Comparison of ENCODE assay signal across 8 cellular contexts in the genomic region with DNA sequence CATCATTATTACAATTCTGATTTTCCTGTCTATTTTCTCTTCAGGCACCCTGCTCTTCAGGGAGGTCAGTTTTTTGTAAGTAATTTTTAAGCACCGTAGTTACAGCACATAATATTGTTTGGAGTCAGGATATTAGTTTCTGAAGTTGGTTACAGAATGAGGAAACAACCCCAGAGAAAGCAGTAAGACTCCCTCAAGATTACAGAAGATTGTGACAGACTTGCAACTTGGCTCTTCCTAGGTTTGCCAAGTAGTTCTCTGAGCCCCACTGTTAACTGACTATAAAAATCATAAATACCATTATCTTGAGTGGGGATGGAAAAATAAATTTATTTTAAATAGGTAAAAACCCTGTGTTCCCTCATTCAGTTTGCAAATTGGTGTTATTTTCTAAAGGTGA. TPM values are rescaled to one million over a fixed set of nuclear protein-coding genes. Genes with fewer than 3 reads are reported as not detected.
A peak's percentile ranks its signal among the peaks of the same experiment; 100 is the strongest.
DNase-seq lines count a peak whose midpoint lies in the region; ATAC-seq and TF ChIP-seq lines count a peak whose summit lies in the region.

No MANE protein-coding gene starts in this region.

- H3K4me1 Mint-ChIP-seq in activated CD8-positive, alpha-beta memory T cell treated with anti-CD3 and anti-CD28 coated beads, Interleukin-2, amount 10 ng/mL, durations not matched to agents 7 days and 5 days = peaks cover 63% of the 10 kb centered on the region
- H3K4me1 Mint-ChIP-seq in activated CD8-positive, alpha-beta T cell treated with anti-CD3 and anti-CD28 coated beads for 36 hours (ENCODE audit: low read depth) = peaks cover 55% of the 10 kb centered on the region

- peaks cover 29% of the 10 kb centered on the region for H3K36me3 Mint-ChIP-seq in activated CD8-positive, alpha-beta memory T cell treated with anti-CD3 and anti-CD28 coated beads, Interleukin-2, amount 10 ng/mL, durations not matched to agents 7 days and 5 days
- peaks cover 23% of the 10 kb centered on the region for H3K36me3 Mint-ChIP-seq in activated CD8-positive, alpha-beta T cell treated with anti-CD3 and anti-CD28 coated beads for 36 hours (ENCODE audit: low read depth)

- no peaks in the 10 kb centered on the region for H3K9me3 Mint-ChIP-seq in activated CD8-positive, alpha-beta memory T cell treated with anti-CD3 and anti-CD28 coated beads, Interleukin-2, amount 10 ng/mL, durations not matched to agents 7 days and 5 days (ENCODE audit: low read depth)
- peaks cover 3% of the 10 kb centered on the region for H3K9me3 Mint-ChIP-seq in activated CD8-positive, alpha-beta T cell treated with anti-CD3 and anti-CD28 coated beads for 36 hours

- H3K27me3 Mint-ChIP-seq in activated CD8-positive, alpha-beta memory T cell treated with anti-CD3 and anti-CD28 coated beads, Interleukin-2, amount 10 ng/mL, durations not matched to agents 7 days and 5 days = no peaks in the 10 kb centered on the region
- H3K27me3 Mint-ChIP-seq in activated CD8-positive, alpha-beta T cell treated with anti-CD3 and anti-CD28 coated beads for 36 hours = no peaks in the 10 kb centered on the region

- peaks cover 21 to 43% of the 10 kb centered on the region in 2 donors for H3K4me1 ChIP-seq in thoracic aorta (ENCODE audit: control insufficient read depth in 1 of 2, low read depth in 2 of 2)

- H3K27ac Mint-ChIP-seq in activated CD8-positive, alpha-beta memory T cell treated with anti-CD3 and anti-CD28 coated beads, Interleukin-2, amount 10 ng/mL, durations not matched to agents 7 days and 5 days = peak overlapping the region; percentile 95
- H3K27ac Mint-ChIP-seq in activated CD8-positive, alpha-beta T cell treated with anti-CD3 and anti-CD28 coated beads for 36 hours = peak overlapping the region; percentile 88

- intact Hi-C loops in activated CD8-positive, alpha-beta T cell treated with anti-CD3 and anti-CD28 coated beads for 36 hours (cut with micrococcal nuclease) = loop anchor here (5.0 kb wide), 1 partner anchor 169 kb away; a partner anchor contains a TSS

- H3K4me3 ChIP-seq in iPS-18c (ENCODE audit: insufficient read depth, low read depth, low read length) = peak overlapping the region; percentile 90
- H3K4me3 ChIP-seq in thoracic aorta = peak overlapping the region; percentile 79

- no peak for TF ChIP-seq CTCF in activated CD8-positive, alpha-beta T cell treated with anti-CD3 and anti-CD28 coated beads for 36 hours (IDR thresholded peaks at IDR 0.05)
- no peak for TF ChIP-seq CTCF in thoracic aorta (IDR thresholded peaks at IDR 0.05)

- no peaks in the 10 kb centered on the region for H3K9me3 ChIP-seq in iPS-18c (ENCODE audit: control insufficient read depth, insufficient read depth, low read length)
- no peaks in the 10 kb centered on the region for H3K9me3 ChIP-seq in thoracic aorta

- POLR2A ChIA-PET in activated CD8-positive, alpha-beta T cell treated with anti-CD3 and anti-CD28 coated beads for 36 hours (lab: Charles Lee) = no interaction called here

- CTCF ChIA-PET in activated CD8-positive, alpha-beta memory T cell treated with anti-CD3 and anti-CD28 coated beads, Interleukin-2, amount 10 ng/mL, durations not matched to agents 7 days and 5 days (lab: Charles Lee) = interaction anchor here (1.2 kb wide), 1 partner anchor 12 kb away, joined by 3 read pairs; no protein-coding TSS in a partner anchor
- CTCF ChIA-PET in activated CD8-positive, alpha-beta T cell treated with anti-CD3 and anti-CD28 coated beads for 36 hours (lab: Charles Lee) = no interaction called here

- H3K36me3 ChIP-seq in thoracic aorta = no peaks in the 10 kb centered on the region

- no peak overlapping the region for H3K27ac ChIP-seq in thoracic aorta

- H3K27me3 ChIP-seq in thoracic aorta (replicated peaks; ENCODE audit: insufficient read depth) = no peaks in the 10 kb centered on the region

- no peak for DNase-seq in activated CD8-positive, alpha-beta memory T cell treated with anti-CD3 and anti-CD28 coated beads, Interleukin-2, amount 10 ng/mL, durations not matched to agents 7 days and 5 days
- no peak for DNase-seq in activated CD8-positive, alpha-beta memory T cell treated with anti-CD3 and anti-CD28 coated beads for 24 hours
- DNase-seq in activated CD8-positive, alpha-beta T cell treated with anti-CD3 and anti-CD28 coated beads for 36 hours = no peak
- DNase-seq in thoracic aorta (ENCODE audit: low spot score) (no peak), globus pallidus (ENCODE audit: low spot score) (no peak)

- ATAC-seq in activated CD8-positive, alpha-beta memory T cell treated with anti-CD3 and anti-CD28 coated beads, Interleukin-2, amount 10 ng/mL, durations not matched to agents 7 days and 5 days = no peak
- no peak for ATAC-seq in activated CD8-positive, alpha-beta T cell treated with anti-CD3 and anti-CD28 coated beads for 36 hours
- ATAC-seq in thoracic aorta (ENCODE audit: insufficient number of reproducible peaks, low FRiP score, low read depth) (no peak), GM18909 (IDR thresholded peaks at IDR 0.05; ENCODE audit: poor library complexity, unreplicated experiment) (no peak), GM21367 (IDR thresholded peaks at IDR 0.05; ENCODE audit: unreplicated experiment) (no peak)

- peak overlapping the region; percentile 98 for H3K4me3 Mint-ChIP-seq in activated CD8-positive, alpha-beta memory T cell treated with anti-CD3 and anti-CD28 coated beads, Interleukin-2, amount 10 ng/mL, durations not matched to agents 7 days and 5 days
- H3K4me3 Mint-ChIP-seq in activated CD8-positive, alpha-beta T cell treated with anti-CD3 and anti-CD28 coated beads for 36 hours = peak overlapping the region; percentile 98

RNA-seq across cellular contexts. Expression of a gene that starts 1.0 kb away (rescaled TPM):
- total RNA-seq in activated CD8-positive, alpha-beta memory T cell treated with anti-CD3 and anti-CD28 coated beads, Interleukin-2, amount 10 ng/mL, durations not matched to agents 7 days and 5 days = 10 to 100 TPM; 54.3 to 60.7 TPM
- 10 to 100 TPM; 55.9 to 58.1 TPM for total RNA-seq in activated CD8-positive, alpha-beta T cell treated with anti-CD3 and anti-CD28 coated beads for 36 hours
- total RNA-seq in thoracic aorta = 10 to 100 TPM; 27.1 to 84.9 TPM
